1 cellular context compared by ENCODE assay signal in the genomic region with DNA sequence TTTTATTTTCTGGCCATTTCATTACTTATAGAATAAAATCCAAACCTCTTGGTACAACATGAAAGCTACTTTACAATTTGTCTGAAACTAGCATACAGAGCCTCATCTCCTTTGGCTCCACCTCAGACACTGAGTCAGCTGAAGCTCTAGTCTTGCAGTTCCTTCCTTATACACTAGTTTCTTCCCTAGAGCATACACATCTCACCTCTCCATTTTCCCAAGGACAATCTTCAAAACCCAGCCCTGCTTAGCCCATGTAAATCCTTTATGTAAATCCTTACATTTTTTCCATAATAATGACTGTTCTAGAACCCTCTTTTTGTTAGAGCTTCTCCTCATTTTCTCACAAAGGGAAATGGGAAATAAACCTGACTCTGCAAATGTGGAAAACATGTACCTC.
TF ChIP-seq lines count a peak whose summit lies in the region.

No MANE protein-coding gene starts in this region.

TF ChIP-seq in HCT116, 20 proteins besides CTCF, POLR2A, EP300 and RAD21 (continued from another document):
- TF ChIP-seq EZH2phosphoT487 (IDR thresholded peaks at IDR 0.05; ENCODE audit: borderline replicate concordance) (no peak), TCF7L2 (IDR thresholded peaks at IDR 0.05; ENCODE audit: borderline replicate concordance, extremely low read depth, insufficient read depth, insufficient read length) (no peak), POLR2AphosphoS5 (IDR thresholded peaks at IDR 0.05; ENCODE audit: low read depth, low read length) (no peak), CBX3 (IDR thresholded peaks at IDR 0.05; ENCODE audit: low read depth) (no peak), ZNF274 (IDR thresholded peaks at IDR 0.05; ENCODE audit: low read depth, low read length) (no peak), SRF (IDR thresholded peaks at IDR 0.05; ENCODE audit: low read depth) (no peak), JUND (IDR thresholded peaks at IDR 0.05) (no peak), SIN3A (IDR thresholded peaks at IDR 0.05; ENCODE audit: low read depth) (no peak)
- TF ChIP-seq, protein P1, sequence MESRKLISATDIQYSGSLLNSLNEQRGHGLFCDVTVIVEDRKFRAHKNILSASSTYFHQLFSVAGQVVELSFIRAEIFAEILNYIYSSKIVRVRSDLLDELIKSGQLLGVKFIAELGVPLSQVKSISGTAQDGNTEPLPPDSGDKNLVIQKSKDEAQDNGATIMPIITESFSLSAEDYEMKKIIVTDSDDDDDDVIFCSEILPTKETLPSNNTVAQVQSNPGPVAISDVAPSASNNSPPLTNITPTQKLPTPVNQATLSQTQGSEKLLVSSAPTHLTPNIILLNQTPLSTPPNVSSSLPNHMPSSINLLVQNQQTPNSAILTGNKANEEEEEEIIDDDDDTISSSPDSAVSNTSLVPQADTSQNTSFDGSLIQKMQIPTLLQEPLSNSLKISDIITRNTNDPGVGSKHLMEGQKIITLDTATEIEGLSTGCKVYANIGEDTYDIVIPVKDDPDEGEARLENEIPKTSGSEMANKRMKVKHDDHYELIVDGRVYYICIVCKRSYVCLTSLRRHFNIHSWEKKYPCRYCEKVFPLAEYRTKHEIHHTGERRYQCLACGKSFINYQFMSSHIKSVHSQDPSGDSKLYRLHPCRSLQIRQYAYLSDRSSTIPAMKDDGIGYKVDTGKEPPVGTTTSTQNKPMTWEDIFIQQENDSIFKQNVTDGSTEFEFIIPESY (IDR thresholded peaks at IDR 0.05; ENCODE audit: extremely low read depth, insufficient replicate concordance, low read length) = no peak
